ENCODE assay signal across 18 cellular contexts in the genomic region with DNA sequence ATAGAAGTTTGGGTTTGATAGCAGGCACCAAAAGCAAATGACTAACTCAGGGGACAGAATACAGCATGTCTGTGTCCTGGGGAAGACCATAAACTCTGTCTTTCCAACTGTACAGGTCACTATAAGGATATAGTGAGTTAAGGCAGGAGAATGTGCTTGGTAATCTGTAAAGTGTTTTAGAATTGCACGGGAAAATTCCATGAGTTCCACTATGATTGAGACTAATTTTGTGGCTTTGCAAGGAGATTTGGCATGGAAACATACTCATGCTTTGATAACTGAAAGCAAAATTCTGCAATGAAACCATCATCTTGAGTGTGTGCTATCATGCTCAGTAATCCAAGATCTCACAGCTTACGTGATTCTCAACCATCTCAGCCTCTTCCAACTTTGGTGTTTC.
DNase-seq lines count a peak whose midpoint lies in the region; ATAC-seq and TF ChIP-seq lines count a peak whose summit lies in the region.
"Had no signal": no experiment of that assay in that cellular context is flagged by ENCODE, and none has a peak within 500 bp of the region (broad histone marks: within the 10 kb centered on the region; RNA-seq: fewer than 3 reads in every experiment).

No MANE protein-coding gene starts in this region.

- no peak overlapping the region for H3K4me3 ChIP-seq in AG10803 (ENCODE audit: low read length)
- H3K4me3 ChIP-seq: colonic mucosa, skin epidermis had no signal

- ATAC-seq in GM19467 (IDR thresholded peaks at IDR 0.05; ENCODE audit: unreplicated experiment) = no peak
- ATAC-seq: stimulated activated naive CD8-positive, alpha-beta T cell treated with anti-CD3 and anti-CD28 coated beads, Interleukin-15, Interleukin-2, amounts not matched to agents 100 U/mL and 50 U/mL, for 24 hours had no signal

- DNase-seq in AG10803 (ENCODE audit: low read depth) = peak; percentile 97
- peak; percentile 93 for DNase-seq in M059J (ENCODE audit: low read depth)
- peak; percentile 86 for DNase-seq in dedifferentiated amniotic fluid mesenchymal stem cell (ENCODE audit: extremely low spot score)
- DNase-seq in non-pigmented ciliary epithelial cell (ENCODE audit: low read depth) = peak; percentile 85
- DNase-seq in superior temporal gyrus (ENCODE audit: extremely low spot score) = no peak
- DNase-seq in RPMI8226 = no peak
- DNase-seq in activated naive CD4-positive, alpha-beta T cell treated with anti-CD3 and anti-CD28 coated beads, Interleukin-2, amount 50 U/mL, for 16 hours = no peak
- DNase-seq: activated CD4-positive, alpha-beta T cell treated with anti-CD3 and anti-CD28 coated beads, Interleukin-2, amount 50 U/mL, for 1 hour; activated naive CD8-positive, alpha-beta T cell treated with anti-CD3 and anti-CD28 coated beads, Interleukin-2, amount 10 ng/mL, durations not matched to agents 7 days and 5 days; activated T-cell treated with anti-CD3 and anti-CD28 coated beads, Interleukin-2, amount 50 U/mL, for 24 hours; colonic mucosa; DND-41; erythroblast; NCI-H82; stimulated activated naive CD8-positive, alpha-beta T cell treated with anti-CD3 and anti-CD28 coated beads, Interleukin-15, Interleukin-2, amounts not matched to agents 100 U/mL and 50 U/mL, for 24 hours; T-helper 9 cell had no signal

- TF ChIP-seq CTCF in AG10803 (conservative IDR thresholded peaks at IDR 0.05; ENCODE audit: low read length) = no peak

Comparison
In these comparisons a context has a peak if more than half of its experiments do, and no peak if none do; other contexts are left out.
1. DNase-seq: peak in AG10803 (single experiment), M059J (single experiment), dedifferentiated amniotic fluid mesenchymal stem cell (single experiment) and non-pigmented ciliary epithelial cell (single experiment); none in superior temporal gyrus (single experiment), RPMI8226 (single experiment) and activated naive CD4-positive, alpha-beta T cell treated with anti-CD3 and anti-CD28 coated beads, Interleukin-2, amount 50 U/mL, for 16 hours (single experiment).